In genomic region chr12:1668833-1669543, GRCh38 we compare ENCODE assay signal across 1 cellular context.
TF ChIP-seq lines count a peak whose summit lies in the region.

No MANE protein-coding gene starts in this region.

TF ChIP-seq in HepG2, 621 proteins besides CTCF, POLR2A, EP300 and RAD21 (continued from another document and continues in another):
- no peak for TF ChIP-seq TFE3 (CRISPR knock-in tag; IDR thresholded peaks at IDR 0.05)
- TF ChIP-seq ZNF737 (CRISPR knock-in tag; IDR thresholded peaks at IDR 0.05; ENCODE audit: borderline replicate concordance) = no peak
- no peak for TF ChIP-seq ZNF562 (CRISPR knock-in tag; IDR thresholded peaks at IDR 0.05; ENCODE audit: borderline replicate concordance)
- TF ChIP-seq GMEB2 (CRISPR knock-in tag; IDR thresholded peaks at IDR 0.05; ENCODE audit: low read depth) = no peak
- peak; percentile 77 for TF ChIP-seq ZNF441 (CRISPR knock-in tag; IDR thresholded peaks at IDR 0.05; ENCODE audit: borderline replicate concordance)
- no peak for TF ChIP-seq ZNF260 (CRISPR knock-in tag; IDR thresholded peaks at IDR 0.05; ENCODE audit: borderline replicate concordance, low read depth)
- peak; percentile 84 to 86; a peak in 3 of 4 replicates for TF ChIP-seq NR2F1 (CRISPR knock-in tag; IDR thresholded peaks at IDR 0.05)
- no peak for TF ChIP-seq ZNF7 (CRISPR knock-in tag; IDR thresholded peaks at IDR 0.05)
- no peak for TF ChIP-seq SMARCE1 (IDR thresholded peaks at IDR 0.05; ENCODE audit: borderline replicate concordance)
- TF ChIP-seq ZNF17 (CRISPR knock-in tag; IDR thresholded peaks at IDR 0.05) = no peak
- peak; percentile 53; the same call in 1 of the 2 replicates for TF ChIP-seq SOX13 (IDR thresholded peaks at IDR 0.05)
- TF ChIP-seq SOX13 (CRISPR knock-in tag; conservative IDR thresholded peaks at IDR 0.05 in 1 of 2, IDR thresholded peaks at IDR 0.05 in 1 of 2) = peak in 1 of 2 experiments; percentile 80; a peak in 1 of 4 replicates
- no peak for TF ChIP-seq HINFP (CRISPR knock-in tag; IDR thresholded peaks at IDR 0.05; ENCODE audit: low read depth)
- TF ChIP-seq RBM22 (optimal IDR thresholded peaks at IDR 0.05; ENCODE audit: low read length) = no peak
- no peak for TF ChIP-seq NFE2L1 (CRISPR knock-in tag; IDR thresholded peaks at IDR 0.05; ENCODE audit: borderline replicate concordance)
- no peak for TF ChIP-seq TGIF2 (CRISPR knock-in tag; IDR thresholded peaks at IDR 0.05)
- TF ChIP-seq LCORL (IDR thresholded peaks at IDR 0.05) = peak; percentile 26; the same call in 1 of the 2 replicates
- peak; percentile 56; the same call in 1 of the 2 replicates for TF ChIP-seq LCORL (CRISPR knock-in tag; IDR thresholded peaks at IDR 0.05)
- TF ChIP-seq RBAK (CRISPR knock-in tag; IDR thresholded peaks at IDR 0.05) = no peak
- TF ChIP-seq KLF11 (CRISPR knock-in tag; IDR thresholded peaks at IDR 0.05) = no peak
- TF ChIP-seq AKNA (CRISPR knock-in tag; IDR thresholded peaks at IDR 0.05; ENCODE audit: borderline replicate concordance) = no peak
- TF ChIP-seq ZNF597 (CRISPR knock-in tag; IDR thresholded peaks at IDR 0.05) = no peak
- peak; percentile 48 for TF ChIP-seq GABPB1 (CRISPR knock-in tag; IDR thresholded peaks at IDR 0.05)
- TF ChIP-seq ZNF772 (CRISPR knock-in tag; IDR thresholded peaks at IDR 0.05) = no peak
- TF ChIP-seq ZBTB37 (CRISPR knock-in tag; IDR thresholded peaks at IDR 0.05) = no peak
- TF ChIP-seq MYNN (CRISPR knock-in tag; IDR thresholded peaks at IDR 0.05; ENCODE audit: low read depth) = no peak
- TF ChIP-seq ZNF296 (CRISPR knock-in tag; conservative IDR thresholded peaks at IDR 0.05) = no peak
- no peak for TF ChIP-seq DMTF1 (CRISPR knock-in tag; IDR thresholded peaks at IDR 0.05)
- no peak for TF ChIP-seq SUZ12 (IDR thresholded peaks at IDR 0.05; ENCODE audit: low read depth, low read length)
- TF ChIP-seq HES4 (CRISPR knock-in tag; IDR thresholded peaks at IDR 0.05; ENCODE audit: borderline replicate concordance) = no peak
- no peak for TF ChIP-seq ZEB1 (IDR thresholded peaks at IDR 0.05; ENCODE audit: insufficient replicate concordance, low read depth)
- peak; percentile 100 for TF ChIP-seq RARA (CRISPR knock-in tag; IDR thresholded peaks at IDR 0.05)
- TF ChIP-seq ZSCAN25 (CRISPR knock-in tag; IDR thresholded peaks at IDR 0.05) = peak; percentile 59; the same call in 1 of the 2 replicates
- no peak for TF ChIP-seq ZFP36L2 (CRISPR knock-in tag; IDR thresholded peaks at IDR 0.05)
- no peak for TF ChIP-seq TOE1 (CRISPR knock-in tag; IDR thresholded peaks at IDR 0.05)
- peak in 1 of 2 experiments; percentile 65; a peak in 1 of 4 replicates for TF ChIP-seq REST (IDR thresholded peaks at IDR 0.05; ENCODE audit: borderline replicate concordance in 1 of 2, low read depth in 1 of 2, low read length in 2 of 2)
- TF ChIP-seq FIP1L1 (IDR thresholded peaks at IDR 0.05; ENCODE audit: borderline replicate concordance, insufficient read depth, low read depth, low read length) = no peak
- TF ChIP-seq ZNF367 (CRISPR knock-in tag; IDR thresholded peaks at IDR 0.05; ENCODE audit: borderline replicate concordance) = no peak
- no peak for TF ChIP-seq ZNF230 (CRISPR knock-in tag; IDR thresholded peaks at IDR 0.05)
- TF ChIP-seq ZNF317 (CRISPR knock-in tag; IDR thresholded peaks at IDR 0.05) = 0 out of 2 replicates have a peak, but pooled peaks have one; percentile 27
- TF ChIP-seq HOXA9 (CRISPR knock-in tag; IDR thresholded peaks at IDR 0.05; ENCODE audit: borderline replicate concordance) = no peak
